ENCODE assay signal across 8 cellular contexts in the genomic region with DNA sequence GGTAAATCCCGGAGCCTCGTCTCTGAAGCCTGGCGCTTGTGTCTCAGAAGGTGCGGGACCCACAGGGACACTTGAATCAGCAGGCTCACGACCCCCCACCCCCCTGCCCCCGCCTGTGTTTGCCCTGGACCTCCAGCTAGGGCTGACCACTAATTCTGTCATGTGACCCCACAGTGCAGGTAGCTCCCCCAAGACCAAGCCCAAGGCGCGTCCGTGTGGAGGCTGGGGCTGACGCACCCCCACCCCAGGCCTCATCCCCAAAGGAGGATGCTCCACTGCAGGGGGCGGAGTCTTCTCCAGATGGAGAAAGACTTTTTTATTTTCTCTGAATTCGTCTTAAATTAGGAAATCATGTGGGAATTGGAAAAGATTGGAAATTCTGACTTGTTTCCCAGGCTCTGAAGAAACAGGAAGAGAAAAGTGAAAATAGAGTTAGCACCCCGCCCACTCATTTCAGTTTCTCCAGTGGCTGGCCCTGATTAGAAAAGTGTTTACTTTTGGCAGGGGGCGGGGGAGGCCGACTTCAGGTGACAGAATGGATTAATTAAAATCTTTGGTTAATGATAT. TPM values are rescaled to one million over a fixed set of nuclear protein-coding genes. Genes with fewer than 3 reads are reported as not detected.
DNase-seq lines count a peak whose midpoint lies in the region; ATAC-seq and TF ChIP-seq lines count a peak whose summit lies in the region.

No MANE protein-coding gene starts in this region.

- CTCF ChIA-PET in activated CD8-positive, alpha-beta T cell treated with anti-CD3 and anti-CD28 coated beads, Interleukin-2, amount 10 ng/mL, durations not matched to agents 7 days and 5 days (lab: Charles Lee): interaction anchor here (0.7 to 2.3 kb wide), 4 partner anchors 10 to 359 kb away, joined by 3 to 10 read pairs (median 6); a partner anchor contains a TSS

- no peak for TF ChIP-seq POLR2A in esophagus squamous epithelium (IDR thresholded peaks at IDR 0.05)

- peaks cover 24% of the 10 kb centered on the region for H3K36me3 Mint-ChIP-seq in activated CD8-positive, alpha-beta T cell treated with anti-CD3 and anti-CD28 coated beads, Interleukin-2, amount 10 ng/mL, durations not matched to agents 7 days and 5 days (ENCODE audit: low read depth)

- H3K36me3 ChIP-seq in esophagus squamous epithelium: peaks cover 18 to 30% (median 19%) of the 10 kb centered on the region in 3 donors
- H3K36me3 ChIP-seq in mucosa of rectum (ENCODE audit: control insufficient read depth in 2 of 2, insufficient read depth in 2 of 2, low read length in 2 of 2): peaks cover 22 to 23% of the 10 kb centered on the region in 2 donors
- H3K36me3 ChIP-seq in thoracic aorta: peaks cover 27% of the 10 kb centered on the region

- 0 to 1% methylated on average over 5 to 9 of the region's 15 CpGs for WGBS in esophagus squamous epithelium, 2 donors

- intact Hi-C loops in esophagus squamous epithelium (cut with DNase I): no loop called here

- DNase-seq in AG08396 (ENCODE audit: low spot score): peak; percentile 64
- DNase-seq in HuH-7.5 (ENCODE audit: low spot score): peak; percentile 30
- DNase-seq in activated CD8-positive, alpha-beta T cell treated with anti-CD3 and anti-CD28 coated beads, Interleukin-2, amount 10 ng/mL, durations not matched to agents 7 days and 5 days: no peak
- DNase-seq in esophagus squamous epithelium (lab: John Stamatoyannopoulos, UW): no peak
- DNase-seq in thoracic aorta (ENCODE audit: low spot score): no peak
- DNase-seq in GOT3 (lab: John Stamatoyannopoulos, UW): no peak

- H3K9me3 Mint-ChIP-seq in activated CD8-positive, alpha-beta T cell treated with anti-CD3 and anti-CD28 coated beads, Interleukin-2, amount 10 ng/mL, durations not matched to agents 7 days and 5 days (ENCODE audit: insufficient read depth): no peaks in the 10 kb centered on the region

- H3K4me3 Mint-ChIP-seq in activated CD8-positive, alpha-beta T cell treated with anti-CD3 and anti-CD28 coated beads, Interleukin-2, amount 10 ng/mL, durations not matched to agents 7 days and 5 days: peak overlapping the region; percentile 81

- H3K27me3 ChIP-seq in esophagus squamous epithelium (no peaks in the 10 kb centered on the region), mucosa of rectum (ENCODE audit: control insufficient read depth in 2 of 2, insufficient read depth in 2 of 2, low read length in 2 of 2) (no peaks in the 10 kb centered on the region), thoracic aorta (replicated peaks; ENCODE audit: insufficient read depth) (no peaks in the 10 kb centered on the region)

- ATAC-seq in GM18858 (IDR thresholded peaks at IDR 0.05; ENCODE audit: unreplicated experiment): peak; percentile 5
- peak; percentile 31 for ATAC-seq in activated CD8-positive, alpha-beta T cell treated with anti-CD3 and anti-CD28 coated beads, Interleukin-2, amount 10 ng/mL, durations not matched to agents 7 days and 5 days
- peak; percentile 11 for ATAC-seq in thoracic aorta (ENCODE audit: insufficient number of reproducible peaks, low FRiP score, low read depth)

- H3K4me1 ChIP-seq in esophagus squamous epithelium (peaks cover 26 to 50% (median 30%) of the 10 kb centered on the region in 3 donors), mucosa of rectum (ENCODE audit: control insufficient read depth in 2 of 2, insufficient read depth in 2 of 2, low read length in 2 of 2) (peaks cover 14 to 17% of the 10 kb centered on the region in 2 donors), thoracic aorta (ENCODE audit: control insufficient read depth in 1 of 2, low read depth in 2 of 2) (peaks cover 14 to 25% of the 10 kb centered on the region in 2 donors)

- H3K27ac Mint-ChIP-seq in activated CD8-positive, alpha-beta T cell treated with anti-CD3 and anti-CD28 coated beads, Interleukin-2, amount 10 ng/mL, durations not matched to agents 7 days and 5 days: peak overlapping the region; percentile 91

- no peaks in the 10 kb centered on the region for H3K27me3 Mint-ChIP-seq in activated CD8-positive, alpha-beta T cell treated with anti-CD3 and anti-CD28 coated beads, Interleukin-2, amount 10 ng/mL, durations not matched to agents 7 days and 5 days (ENCODE audit: low read depth)

- no peaks in the 10 kb centered on the region for H3K9me3 ChIP-seq in esophagus squamous epithelium
- no peaks in the 10 kb centered on the region for H3K9me3 ChIP-seq in mucosa of rectum (ENCODE audit: control insufficient read depth in 2 of 2, low read length in 2 of 2)
- no peaks in the 10 kb centered on the region for H3K9me3 ChIP-seq in thoracic aorta

- H3K4me1 Mint-ChIP-seq in activated CD8-positive, alpha-beta T cell treated with anti-CD3 and anti-CD28 coated beads, Interleukin-2, amount 10 ng/mL, durations not matched to agents 7 days and 5 days (ENCODE audit: low read depth): peaks cover 27% of the 10 kb centered on the region

- POLR2A ChIA-PET in activated CD8-positive, alpha-beta T cell treated with anti-CD3 and anti-CD28 coated beads, Interleukin-2, amount 10 ng/mL, durations not matched to agents 7 days and 5 days (lab: Charles Lee): interaction anchor here (0.6 to 3.6 kb wide), 8 partner anchors 11 to 127 kb away, joined by 3 to 27 read pairs (median 3); a partner anchor contains a TSS

- peak overlapping the region; percentile 65 to 92 (median 85) for H3K4me3 ChIP-seq in esophagus squamous epithelium
- peak overlapping the region; percentile 86 to 95 for H3K4me3 ChIP-seq in mucosa of rectum (ENCODE audit: low read length in 2 of 2)
- peak overlapping the region; percentile 93 for H3K4me3 ChIP-seq in thoracic aorta

- peak overlapping the region; percentile 79 to 95 for H3K9ac ChIP-seq in mucosa of rectum (ENCODE audit: low read depth in 1 of 2, low read length in 2 of 2)

- H3K27ac ChIP-seq in esophagus squamous epithelium (peak overlapping the region; percentile 96 to 99 (median 97)), mucosa of rectum (ENCODE audit: low read depth in 2 of 2, low read length in 2 of 2) (peak overlapping the region; percentile 93 to 96), thoracic aorta (peak overlapping the region; percentile 98 to 99)

- TF ChIP-seq CTCF in esophagus squamous epithelium (IDR thresholded peaks at IDR 0.05) (no peak), thoracic aorta (IDR thresholded peaks at IDR 0.05) (no peak)

RNA-seq across cellular contexts. Expression of a gene that starts 1.0 kb away (rescaled TPM):
- 10 to 100 TPM; 72.5 to 82.4 TPM for total RNA-seq in activated CD8-positive, alpha-beta T cell treated with anti-CD3 and anti-CD28 coated beads, Interleukin-2, amount 10 ng/mL, durations not matched to agents 7 days and 5 days
- total RNA-seq in esophagus squamous epithelium (10 to 100 TPM; 29.4 to 49.4 (median 47.5) TPM), thoracic aorta (10 to 100 TPM; 81.5 to 84.4 TPM)

RNA-seq across cellular contexts. Expression of a gene that starts 25.8 kb away (rescaled TPM):
- total RNA-seq in activated CD8-positive, alpha-beta T cell treated with anti-CD3 and anti-CD28 coated beads, Interleukin-2, amount 10 ng/mL, durations not matched to agents 7 days and 5 days: 100 to 1,000 TPM; 245 to 274 TPM
- total RNA-seq in esophagus squamous epithelium (10 to 100 TPM in 3 of 4 donors, 1 to 10 TPM in 1; 7.8 to 29.2 (median 27.5) TPM), thoracic aorta (10 to 100 TPM; 47.9 to 69.8 TPM)

RNA-seq across cellular contexts. Expression of a gene that starts 48.1 kb away (rescaled TPM):
- total RNA-seq in activated CD8-positive, alpha-beta T cell treated with anti-CD3 and anti-CD28 coated beads, Interleukin-2, amount 10 ng/mL, durations not matched to agents 7 days and 5 days: 10 to 100 TPM; 50.1 to 54.8 TPM
- total RNA-seq in esophagus squamous epithelium: 10 to 100 TPM; 24.0 to 40.0 (median 30.9) TPM
- 10 to 100 TPM; 37.5 to 39.5 TPM for total RNA-seq in thoracic aorta

RNA-seq across cellular contexts. Expression of a gene that starts 48.3 kb away (rescaled TPM):
- total RNA-seq in activated CD8-positive, alpha-beta T cell treated with anti-CD3 and anti-CD28 coated beads, Interleukin-2, amount 10 ng/mL, durations not matched to agents 7 days and 5 days: 10 to 100 TPM; 63.2 to 68.7 TPM
- total RNA-seq in esophagus squamous epithelium (10 to 100 TPM; 38.2 to 64.7 (median 51.1) TPM), thoracic aorta (10 to 100 TPM; 49.0 to 50.5 TPM)

RNA-seq across cellular contexts. Expression of a gene that starts 49.7 kb away (rescaled TPM):
- total RNA-seq in activated CD8-positive, alpha-beta T cell treated with anti-CD3 and anti-CD28 coated beads, Interleukin-2, amount 10 ng/mL, durations not matched to agents 7 days and 5 days: 10 to 100 TPM; 56.7 to 66.5 TPM
- 10 to 100 TPM; 27.5 to 33.0 (median 30.4) TPM for total RNA-seq in esophagus squamous epithelium
- 10 to 100 TPM; 48.3 to 62.8 TPM for total RNA-seq in thoracic aorta

Comparison
In these comparisons a context has a peak if more than half of its experiments do, and no peak if none do; other contexts are left out.
1. DNase-seq: peak in AG08396 (single experiment) and HuH-7.5 (single experiment); none in activated CD8-positive, alpha-beta T cell treated with anti-CD3 and anti-CD28 coated beads, Interleukin-2, amount 10 ng/mL, durations not matched to agents 7 days and 5 days (single experiment), esophagus squamous epithelium (single experiment), thoracic aorta (single experiment) and GOT3 (single experiment).
2. Peak in every context shown above with its lines, with median percentiles within 50 percentile points of each other: ATAC-seq, H3K27ac ChIP-seq and H3K4me3 ChIP-seq.